11 cellular contexts compared by ENCODE assay signal in the genomic region with DNA sequence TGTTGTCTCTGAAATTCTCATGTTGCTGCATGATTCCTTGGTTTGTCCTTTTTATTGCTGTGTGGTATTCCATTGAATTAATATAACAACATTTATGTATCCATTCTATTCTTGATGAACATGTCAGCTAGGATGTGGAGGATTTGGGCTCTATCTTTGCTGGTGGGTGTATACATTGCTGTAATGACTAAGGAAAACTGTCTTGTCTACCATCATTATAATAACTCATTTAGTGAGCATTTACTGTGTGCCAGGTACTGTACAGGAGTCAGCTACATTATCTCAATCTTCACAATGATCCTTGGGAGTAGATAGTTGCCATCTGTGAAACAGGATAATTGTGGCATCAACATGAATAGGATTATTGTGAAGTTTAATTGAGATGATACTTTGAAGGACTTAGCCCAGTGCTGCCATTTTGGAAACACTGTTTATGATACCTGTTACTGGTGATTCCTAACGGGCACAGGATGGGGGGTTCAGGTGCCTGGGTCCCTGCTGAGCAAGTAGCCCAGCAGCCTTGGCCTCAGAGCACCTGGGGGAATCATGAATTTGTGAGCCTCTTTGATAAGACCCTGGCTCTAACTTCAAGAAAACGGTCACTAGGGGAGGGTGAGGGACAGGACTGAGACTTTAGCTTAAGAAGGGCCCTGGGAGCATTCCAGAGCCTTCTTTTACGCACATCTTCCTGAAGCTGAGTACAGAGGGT. TPM values are rescaled to one million over a fixed set of nuclear protein-coding genes. Genes with fewer than 3 reads are reported as not detected.
DNase-seq lines count a peak whose midpoint lies in the region; ATAC-seq and TF ChIP-seq lines count a peak whose summit lies in the region.
"Had no signal": no experiment of that assay in that cellular context is flagged by ENCODE, and none has a peak within 500 bp of the region (broad histone marks: within the 10 kb centered on the region; RNA-seq: fewer than 3 reads in every experiment).

No MANE protein-coding gene starts in this region.

- TF ChIP-seq POLR2A in lower leg skin (IDR thresholded peaks at IDR 0.05): no peak

- H3K4me3 Mint-ChIP-seq in activated B cell treated with CpG ODN at 0.5 μM for 24 hours (peak overlapping the region; percentile 78), memory B cell (peak overlapping the region; percentile 86)

- 0 out of 2 replicates have a peak overlapping the region, but pooled peaks have one; percentile 69 for H3K27ac ChIP-seq in C4-2B

- no peak for TF ChIP-seq CTCF in C4-2B (conservative IDR thresholded peaks at IDR 0.05)
- TF ChIP-seq CTCF in GM12865 (IDR thresholded peaks at IDR 0.05; ENCODE audit: insufficient read depth, low read depth, low read length, missing control alignments): no peak
- no peak for TF ChIP-seq CTCF in activated B cell treated with CpG ODN at 0.5 μM for 24 hours (IDR thresholded peaks at IDR 0.05)
- no peak for TF ChIP-seq CTCF in lower leg skin (IDR thresholded peaks at IDR 0.05)

- peaks cover 2% of the 10 kb centered on the region for H3K36me3 Mint-ChIP-seq in activated B cell treated with CpG ODN at 0.5 μM for 24 hours (ENCODE audit: low read depth)
- H3K36me3 Mint-ChIP-seq in memory B cell: no peaks in the 10 kb centered on the region

- intact Hi-C loops in activated B cell treated with CpG ODN at 0.5 μM for 24 hours (cut with micrococcal nuclease) (loop anchor here (2.0 to 10.0 kb wide), 3 partner anchors 63 to 205 kb away; a partner anchor contains a TSS), lower leg skin (cut with DNase I; ENCODE audit: low total_unique reads) (no loop called here)

- ATAC-seq in activated B cell treated with CpG ODN at 0.5 μM for 24 hours (ENCODE audit: low read depth) (no peak), memory B cell (ENCODE audit: low read depth) (no peak), HG03139 (IDR thresholded peaks at IDR 0.05; ENCODE audit: unreplicated experiment) (no peak), HG02642 (IDR thresholded peaks at IDR 0.05; ENCODE audit: poor library complexity, unreplicated experiment) (no peak), HG03159 (IDR thresholded peaks at IDR 0.05; ENCODE audit: unreplicated experiment) (no peak)
- ATAC-seq: stimulated activated naive B cell treated with anti-CD40 and anti-IgM and Interleukin-4, amounts not matched to agents 10 μg/mL and 1 μg/mL and 100 μg/mL, for 72 hours had no signal

- 75 to 83% methylated on average over 3 of the region's 3 CpGs for WGBS in lower leg skin, 2 donors

- CTCF ChIA-PET in activated B cell treated with CpG ODN at 0.5 μM for 24 hours (lab: Charles Lee): no interaction called here

- DNase-seq in GM12865 (ENCODE audit: low read depth): no peak
- DNase-seq in activated B cell treated with CpG ODN at 0.5 μM for 24 hours: no peak
- no peak for DNase-seq in memory B cell (ENCODE audit: low spot score in 2 of 2)
- DNase-seq in lower leg skin (ENCODE audit: low spot score in 2 of 2): no peak
- DNase-seq: activated gamma-delta T cell; stimulated activated CD4-positive, alpha-beta T cell treated with anti-CD3 and anti-CD28 coated beads, Interleukin-2, amount 100 ng/mL, for 24 hours; stimulated activated naive B cell treated with anti-CD40 and anti-IgM and Interleukin-4, amounts not matched to agents 10 μg/mL and 1 μg/mL and 100 μg/mL, for 72 hours had no signal

- peaks cover 12% of the 10 kb centered on the region for H3K4me1 Mint-ChIP-seq in activated B cell treated with CpG ODN at 0.5 μM for 24 hours
- peaks cover 9% of the 10 kb centered on the region for H3K4me1 Mint-ChIP-seq in memory B cell

- no peaks in the 10 kb centered on the region for H3K9me3 Mint-ChIP-seq in activated B cell treated with CpG ODN at 0.5 μM for 24 hours
- H3K9me3 Mint-ChIP-seq in memory B cell: no peaks in the 10 kb centered on the region
- H3K9me3 Mint-ChIP-seq: stimulated activated naive B cell treated with anti-CD40 and anti-IgM and Interleukin-4, amounts not matched to agents 10 μg/mL and 1 μg/mL and 100 μg/mL, for 72 hours had no signal

- H3K27me3 Mint-ChIP-seq in activated B cell treated with CpG ODN at 0.5 μM for 24 hours: no peaks in the 10 kb centered on the region
- H3K27me3 Mint-ChIP-seq in memory B cell: no peaks in the 10 kb centered on the region

- H3K27ac Mint-ChIP-seq in activated B cell treated with CpG ODN at 0.5 μM for 24 hours (peak overlapping the region; percentile 77), memory B cell (peak overlapping the region; percentile 83)

- H3K4me3 ChIP-seq in GM12865 (ENCODE audit: low read depth, low read length): peak overlapping the region; percentile 68
- H3K4me3 ChIP-seq in lower leg skin (ENCODE audit: low read depth, poor library complexity, severe bottlenecking): no peak overlapping the region

- POLR2A ChIA-PET in activated B cell treated with CpG ODN at 0.5 μM for 24 hours (lab: Charles Lee): interaction anchor here (1.3 to 1.8 kb wide), 2 partner anchors 35 to 204 kb away, joined by 3 to 6 read pairs; a partner anchor contains a TSS

RNA-seq across cellular contexts. Expression of a gene that starts 1.8 kb away (rescaled TPM):
- total RNA-seq in activated B cell treated with CpG ODN at 0.5 μM for 24 hours (3.4 and 4.1 TPM in 2 replicates), lower leg skin (10 to 100 TPM in 3 of 4 donors, 1 to 10 TPM in 1; 9.1 to 15.6 (median 13.0) TPM)
